ENCODE assay signal across 9 cellular contexts in genomic region chr6:142819603-142820335, GRCh38.
DNase-seq lines count a peak whose midpoint lies in the region; ATAC-seq and TF ChIP-seq lines count a peak whose summit lies in the region.
"Had no signal": no experiment of that assay in that cellular context is flagged by ENCODE, and none has a peak within 500 bp of the region (broad histone marks: within the 10 kb centered on the region; RNA-seq: fewer than 3 reads in every experiment).

No MANE protein-coding gene starts in this region.

- CTCF ChIA-PET in HEK293T (lab: Yijun Ruan, JAX): no interaction called here

- TF ChIP-seq CTCF in OCI-LY1 (IDR thresholded peaks at IDR 0.05; ENCODE audit: low read length): no peak

- peak overlapping the region; percentile 30; the same call in 1 of the 2 replicates for H3K9ac ChIP-seq in OCI-LY1 (ENCODE audit: low read length)

- H3K27ac ChIP-seq in OCI-LY1 (ENCODE audit: low read depth, low read length, poor library complexity, severe bottlenecking): peak overlapping the region; percentile 65
- H3K27ac ChIP-seq: C4-2B had no signal

- POLR2A ChIA-PET in HEK293T (lab: Yijun Ruan, JAX): interaction anchor here (0.6 kb wide), 1 partner anchor 29 kb away, joined by 3 read pairs; no protein-coding TSS in a partner anchor

- H3K27me3 ChIP-seq in OCI-LY1 (ENCODE audit: insufficient read depth, low read length): no peaks in the 10 kb centered on the region

- H3K79me2 ChIP-seq in OCI-LY1 (ENCODE audit: insufficient read depth, low read length): 0 out of 2 replicates have a peak, but pooled peaks cover 2% of the 10 kb centered on the region

- peaks cover 23% of the 10 kb centered on the region for H3K4me1 ChIP-seq in OCI-LY1 (ENCODE audit: insufficient read depth, low read length, severe bottlenecking)

- H3K4me2 ChIP-seq in OCI-LY1 (ENCODE audit: low read length): peak overlapping the region; percentile 69

- H3K9me2 ChIP-seq in OCI-LY1 (ENCODE audit: low read depth, low read length): no peaks in the 10 kb centered on the region

- H3K4me3 ChIP-seq in OCI-LY1 (ENCODE audit: low read depth, low read length, poor library complexity, severe bottlenecking): peak overlapping the region; percentile 38

- peak overlapping the region; percentile 99 for H3K27ac Mint-ChIP-seq in activated naive CD8-positive, alpha-beta T cell treated with anti-CD3 and anti-CD28 coated beads, Interleukin-2, amount 50 U/mL, for 24 hours

- H3K4me1 Mint-ChIP-seq in activated naive CD8-positive, alpha-beta T cell treated with anti-CD3 and anti-CD28 coated beads, Interleukin-2, amount 50 U/mL, for 24 hours: peaks cover 86% of the 10 kb centered on the region

- no peaks in the 10 kb centered on the region for H4K20me1 ChIP-seq in OCI-LY1 (ENCODE audit: insufficient read depth, low read length)

- peaks cover 8% of the 10 kb centered on the region for H3K36me3 ChIP-seq in OCI-LY1 (ENCODE audit: insufficient read depth, low read length)

- peaks cover 36% of the 10 kb centered on the region for H3K36me3 Mint-ChIP-seq in activated naive CD8-positive, alpha-beta T cell treated with anti-CD3 and anti-CD28 coated beads, Interleukin-2, amount 50 U/mL, for 24 hours (ENCODE audit: low read depth)

- no peak overlapping the region for H2AFZ ChIP-seq in OCI-LY1 (ENCODE audit: low read length)

- ATAC-seq in HG02884 (IDR thresholded peaks at IDR 0.05; ENCODE audit: unreplicated experiment) (peak; percentile 65), left lobe of liver (peak; percentile 65)
- ATAC-seq in activated naive CD8-positive, alpha-beta T cell treated with anti-CD3 and anti-CD28 coated beads, Interleukin-2, amount 50 U/mL, for 24 hours: peak; percentile 76
- ATAC-seq in stimulated activated naive CD8-positive, alpha-beta T cell treated with anti-CD3 and anti-CD28 coated beads, Interleukin-15, Interleukin-2, amounts not matched to agents 100 U/mL and 50 U/mL, for 24 hours: peak; percentile 70

- peak; percentile 70 for DNase-seq in NCI-H2107 treated with DMSO at 0.1 percent for 48 hours (lab: John Stamatoyannopoulos, UW; ENCODE audit: unreplicated experiment)
- DNase-seq in NCI-H2107 (lab: John Stamatoyannopoulos, UW): no peak
- peak; percentile 51 for DNase-seq in activated naive CD8-positive, alpha-beta T cell treated with anti-CD3 and anti-CD28 coated beads, Interleukin-2, amount 50 U/mL, for 24 hours
- DNase-seq in left lobe of liver (ENCODE audit: low spot score): no peak
- peak; percentile 58 for DNase-seq in stimulated activated naive CD8-positive, alpha-beta T cell treated with anti-CD3 and anti-CD28 coated beads, Interleukin-15, Interleukin-2, amounts not matched to agents 100 U/mL and 50 U/mL, for 24 hours
- DNase-seq in HEK293T (ENCODE audit: extremely low spot score): no peak

- H3K9me3 Mint-ChIP-seq in activated naive CD8-positive, alpha-beta T cell treated with anti-CD3 and anti-CD28 coated beads, Interleukin-2, amount 50 U/mL, for 24 hours: peaks cover 4% of the 10 kb centered on the region

- H3K4me3 Mint-ChIP-seq in activated naive CD8-positive, alpha-beta T cell treated with anti-CD3 and anti-CD28 coated beads, Interleukin-2, amount 50 U/mL, for 24 hours: peak overlapping the region; percentile 84

- H3K9me3 ChIP-seq in OCI-LY1 (ENCODE audit: low read length): no peaks in the 10 kb centered on the region

- no peaks in the 10 kb centered on the region for H3K27me3 Mint-ChIP-seq in activated naive CD8-positive, alpha-beta T cell treated with anti-CD3 and anti-CD28 coated beads, Interleukin-2, amount 50 U/mL, for 24 hours

- H3F3A ChIP-seq in OCI-LY1 (ENCODE audit: insufficient read depth, low read length): no peaks in the 10 kb centered on the region

TF ChIP-seq in HEK293T, 16 proteins besides CTCF, POLR2A, EP300 and RAD21:
- TF ChIP-seq LEF1 (IDR thresholded peaks at IDR 0.05; ENCODE audit: borderline replicate concordance): no peak
- no peak for TF ChIP-seq BHLHE40 (IDR thresholded peaks at IDR 0.05; ENCODE audit: borderline replicate concordance)
- TF ChIP-seq FOXK2 (IDR thresholded peaks at IDR 0.05): no peak
- no peak for TF ChIP-seq NFRKB (IDR thresholded peaks at IDR 0.05)
- TF ChIP-seq FOXM1 (IDR thresholded peaks at IDR 0.05; ENCODE audit: borderline replicate concordance): no peak
- no peak for TF ChIP-seq CTBP1 (IDR thresholded peaks at IDR 0.05; ENCODE audit: borderline replicate concordance)
- TF ChIP-seq FOXA1 (IDR thresholded peaks at IDR 0.05): no peak
- no peak for TF ChIP-seq ARNT (IDR thresholded peaks at IDR 0.05)
- TF ChIP-seq L3MBTL2 (conservative IDR thresholded peaks at IDR 0.05): no peak
- no peak for TF ChIP-seq ELF4 (IDR thresholded peaks at IDR 0.05)
- TF ChIP-seq ZNF384 (IDR thresholded peaks at IDR 0.05): no peak
- no peak for TF ChIP-seq HDGF (IDR thresholded peaks at IDR 0.05; ENCODE audit: borderline replicate concordance)

Comparison
In these comparisons a context has a peak if more than half of its experiments do, and no peak if none do; other contexts are left out.
1. DNase-seq: peak in NCI-H2107 treated with DMSO at 0.1 percent for 48 hours (single experiment), activated naive CD8-positive, alpha-beta T cell treated with anti-CD3 and anti-CD28 coated beads, Interleukin-2, amount 50 U/mL, for 24 hours (single experiment) and stimulated activated naive CD8-positive, alpha-beta T cell treated with anti-CD3 and anti-CD28 coated beads, Interleukin-15, Interleukin-2, amounts not matched to agents 100 U/mL and 50 U/mL, for 24 hours (single experiment); none in NCI-H2107 (single experiment), left lobe of liver (single experiment) and HEK293T (single experiment).
2. Peak in every context shown above with its lines, with median percentiles within 50 percentile points of each other: ATAC-seq.